ENCODE assay signal across 8 cellular contexts in genomic region chr11:28566643-28567042, GRCh38.
DNase-seq lines count a peak whose midpoint lies in the region; ATAC-seq and TF ChIP-seq lines count a peak whose summit lies in the region.

No MANE protein-coding gene starts in this region.

- peak overlapping the region; percentile 56 for H3K4me2 ChIP-seq in neural progenitor cell

- peaks cover 15% of the 10 kb centered on the region for H3K4me1 Mint-ChIP-seq in neural progenitor cell

- DNase-seq in SK-MEL-5 (ENCODE audit: low read depth, low spot score) = peak; percentile 88
- DNase-seq in fibroblast of the conjunctiva (ENCODE audit: low read depth) = peak; percentile 72
- DNase-seq in neural progenitor cell (ENCODE audit: low spot score) = peak; percentile 85
- DNase-seq in T-helper 9 cell = no peak
- DNase-seq in NCI-H510A treated with DMSO at 0.1 percent for 48 hours (lab: John Stamatoyannopoulos, UW) = no peak

- H4K20me1 ChIP-seq in neural progenitor cell (ENCODE audit: low read depth) = no peaks in the 10 kb centered on the region

- H3K4me1 ChIP-seq in ES-I3 (ENCODE audit: insufficient read depth, low read length) = no peaks in the 10 kb centered on the region; the same call in 1 of the 2 replicates
- H3K4me1 ChIP-seq in neural progenitor cell = no peaks in the 10 kb centered on the region

- no peak for TF ChIP-seq CTCF in neural progenitor cell (IDR thresholded peaks at IDR 0.05)

- no peak overlapping the region for H3K27ac ChIP-seq in neural progenitor cell

- peak overlapping the region; percentile 45 for H3K9ac ChIP-seq in ES-I3 (ENCODE audit: low read depth, low read length)
- no peak overlapping the region for H3K9ac ChIP-seq in neural progenitor cell

- in situ Hi-C loops in SK-MEL-5 (cut with HindIII; ENCODE audit: low pct_unique_long_range_greater_than_20kb, low sequenced_read_pairs) = no loop called here

- peak overlapping the region; percentile 76 for H3K27ac Mint-ChIP-seq in neural progenitor cell

- H3K27me3 Mint-ChIP-seq in neural progenitor cell (ENCODE audit: insufficient read depth, low read depth) = peaks cover 2% of the 10 kb centered on the region

- H3K9me3 ChIP-seq in ES-I3 (ENCODE audit: control insufficient read depth, insufficient read depth, low read length) = no peaks in the 10 kb centered on the region
- no peaks in the 10 kb centered on the region for H3K9me3 ChIP-seq in neural progenitor cell (ENCODE audit: low read depth)

- ATAC-seq in GM21515 (IDR thresholded peaks at IDR 0.05; ENCODE audit: unreplicated experiment) (no peak), HG02870 (IDR thresholded peaks at IDR 0.05; ENCODE audit: unreplicated experiment) (no peak)

- H3F3A ChIP-seq in neural progenitor cell (ENCODE audit: low read depth) = no peaks in the 10 kb centered on the region

- H3K36me3 ChIP-seq in ES-I3 (ENCODE audit: insufficient read depth, low read length) = no peaks in the 10 kb centered on the region
- H3K36me3 ChIP-seq in neural progenitor cell = no peaks in the 10 kb centered on the region

- peaks cover 5% of the 10 kb centered on the region for H3K27me3 ChIP-seq in neural progenitor cell

- no peaks in the 10 kb centered on the region for H3K79me2 ChIP-seq in neural progenitor cell (ENCODE audit: low read depth)

- peak overlapping the region; percentile 22 for H3K4me3 ChIP-seq in neural progenitor cell

- no peaks in the 10 kb centered on the region for H3K9me3 Mint-ChIP-seq in neural progenitor cell

- H3K4me3 Mint-ChIP-seq in neural progenitor cell = peak overlapping the region; percentile 42

- no peaks in the 10 kb centered on the region for H3K36me3 Mint-ChIP-seq in neural progenitor cell

- H2AFZ ChIP-seq in neural progenitor cell (replicated peaks) = peak overlapping the region; percentile 27

Comparison
In these comparisons a context has a peak if more than half of its experiments do, and no peak if none do; other contexts are left out.
1. DNase-seq: peak in SK-MEL-5 (single experiment), fibroblast of the conjunctiva (single experiment) and neural progenitor cell (single experiment); none in T-helper 9 cell (single experiment) and NCI-H510A treated with DMSO at 0.1 percent for 48 hours (single experiment).